Comparison of ENCODE assay signal across 23 cellular contexts in the genomic region with DNA sequence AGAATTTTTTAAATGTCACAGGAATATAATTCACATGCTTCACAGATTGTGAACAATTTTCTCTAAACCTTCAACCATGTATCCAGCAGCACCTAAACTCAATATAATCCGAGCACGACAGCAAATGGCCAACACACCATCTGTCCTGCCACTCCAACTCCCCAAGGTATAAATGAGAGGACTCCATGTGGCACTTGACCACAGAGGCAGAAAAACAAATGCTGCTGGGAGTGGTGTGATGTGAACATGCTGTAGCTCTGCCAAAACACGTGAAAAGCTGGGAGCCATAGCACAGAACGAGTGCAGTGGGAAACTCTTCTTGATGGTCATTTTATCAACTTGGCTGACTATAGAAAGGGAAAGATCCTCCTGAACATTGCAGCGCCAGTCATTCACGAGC.
DNase-seq lines count a peak whose midpoint lies in the region; ATAC-seq and TF ChIP-seq lines count a peak whose summit lies in the region.
"Had no signal": no experiment of that assay in that cellular context is flagged by ENCODE, and none has a peak within 500 bp of the region (broad histone marks: within the 10 kb centered on the region; RNA-seq: fewer than 3 reads in every experiment).

No MANE protein-coding gene starts in this region.

- no peak overlapping the region for H2BK5ac ChIP-seq in mesenchymal stem cell (ENCODE audit: low read depth, low read length, poor library complexity, severe bottlenecking)

- no peak overlapping the region for H3K23ac ChIP-seq in mesenchymal stem cell (ENCODE audit: low read length in 2 of 2)

- H3K4me2 ChIP-seq in mesenchymal stem cell (ENCODE audit: low read length, poor library complexity, severe bottlenecking): no peak overlapping the region
- H3K4me2 ChIP-seq: BLaER1 treated with 17β-estradiol and CSF1 and Interleukin-3, amounts not matched to agents 10 nM and 100 nM had no signal

- no peak overlapping the region for H3K14ac ChIP-seq in mesenchymal stem cell (ENCODE audit: low read length in 2 of 2)

- intact Hi-C loops in body of pancreas (cut with DNase I): no loop called here

- no peak overlapping the region for H3K4ac ChIP-seq in mesenchymal stem cell (ENCODE audit: low read depth in 1 of 2, low read length in 2 of 2)

- H3K4me1 ChIP-seq in SJCRH30 (peaks cover 8% of the 10 kb centered on the region), mesenchymal stem cell (ENCODE audit: control insufficient read depth, insufficient read depth, low read depth, low read length) (no peaks in the 10 kb centered on the region), body of pancreas (peaks cover 4% of the 10 kb centered on the region)

- H3K27ac ChIP-seq in SJCRH30: 0 out of 2 replicates have a peak overlapping the region, but pooled peaks have one; percentile 24
- no peak overlapping the region for H3K27ac ChIP-seq in mesenchymal stem cell (ENCODE audit: low read length, poor library complexity, severe bottlenecking)
- no peak overlapping the region for H3K27ac ChIP-seq in body of pancreas
- H3K27ac ChIP-seq: 22Rv1; BLaER1 treated with 17β-estradiol and CSF1 and Interleukin-3, amounts not matched to agents 10 nM and 100 nM had no signal

- peak overlapping the region; percentile 37 to 44 for H2BK12ac ChIP-seq in mesenchymal stem cell (ENCODE audit: low read length in 2 of 2)

- no peak overlapping the region for H2BK120ac ChIP-seq in mesenchymal stem cell (ENCODE audit: low read depth, low read length)

- H3K4me3 ChIP-seq in SJCRH30 (no peak overlapping the region), mesenchymal stem cell (ENCODE audit: insufficient read depth in 1 of 2, low read depth in 1 of 2, low read length in 2 of 2) (no peak overlapping the region), body of pancreas (no peak overlapping the region)
- H3K4me3 ChIP-seq: BLaER1 treated with 17β-estradiol and CSF1 and Interleukin-3, amounts not matched to agents 10 nM and 100 nM had no signal

- ATAC-seq in body of pancreas (no peak), GM21447 (IDR thresholded peaks at IDR 0.05; ENCODE audit: unreplicated experiment) (no peak)
- ATAC-seq: HCT116, Right ventricle myocardium inferior had no signal

- no peak for TF ChIP-seq POLR2A in body of pancreas (IDR thresholded peaks at IDR 0.05)

- no peak overlapping the region for H2AK5ac ChIP-seq in mesenchymal stem cell (ENCODE audit: low read length, severe bottlenecking)

- H2AFZ ChIP-seq in mesenchymal stem cell (ENCODE audit: low read depth, low read length): no peak overlapping the region

- no peaks in the 10 kb centered on the region for H3K36me3 ChIP-seq in SJCRH30
- H3K36me3 ChIP-seq in mesenchymal stem cell (ENCODE audit: control insufficient read depth in 1 of 2, insufficient read depth in 2 of 2, low read depth in 1 of 2, low read length in 2 of 2): no peaks in the 10 kb centered on the region
- no peaks in the 10 kb centered on the region for H3K36me3 ChIP-seq in body of pancreas (replicated peaks in 1 of 2; ENCODE audit: insufficient read depth in 1 of 2, low read depth in 2 of 2)
- H3K36me3 ChIP-seq: BLaER1 treated with 17β-estradiol and CSF1 and Interleukin-3, amounts not matched to agents 10 nM and 100 nM had no signal

- H4K91ac ChIP-seq in mesenchymal stem cell (ENCODE audit: low read length): no peak overlapping the region

- H3K27me3 ChIP-seq in SJCRH30: no peaks in the 10 kb centered on the region
- H3K27me3 ChIP-seq in mesenchymal stem cell (ENCODE audit: control insufficient read depth in 1 of 2, insufficient read depth in 1 of 2, low read length in 2 of 2): no peaks in the 10 kb centered on the region
- H3K27me3 ChIP-seq in body of pancreas: no peaks in the 10 kb centered on the region
- H3K27me3 ChIP-seq: BLaER1 treated with 17β-estradiol and CSF1 and Interleukin-3, amounts not matched to agents 10 nM and 100 nM had no signal

- H3K18ac ChIP-seq in mesenchymal stem cell (ENCODE audit: low read depth in 1 of 2, low read length in 2 of 2): no peak overlapping the region

- no peaks in the 10 kb centered on the region for H3K79me1 ChIP-seq in mesenchymal stem cell (replicated peaks; ENCODE audit: low read length, poor library complexity, severe bottlenecking)

- TF ChIP-seq CTCF in body of pancreas (IDR thresholded peaks at IDR 0.05): no peak

- no peak overlapping the region for H4K8ac ChIP-seq in mesenchymal stem cell (ENCODE audit: low read length)

- peak; percentile 4 for DNase-seq in NCI-H2171 treated with DMSO at 0.1 percent for 48 hours (lab: John Stamatoyannopoulos, UW)
- no peak for DNase-seq in NCI-H2171 (lab: John Stamatoyannopoulos, UW)
- DNase-seq in SJCRH30: peak; percentile 49 to 74
- DNase-seq in mesenchymal stem cell: no peak
- DNase-seq in body of pancreas: no peak
- DNase-seq in mucosa of gallbladder (ENCODE audit: low spot score): no peak
- DNase-seq in NCI-H146 treated with DMSO at 0.1 percent for 48 hours (lab: John Stamatoyannopoulos, UW; ENCODE audit: unreplicated experiment): no peak
- DNase-seq: CD4-positive, alpha-beta memory T cell; DND-41; GOT3; KG1; NCI-H1092; NCI-H1436; NCI-H1930; NCI-H345; NCI-H69; OCI-M1; SW 1271 had no signal

- no peaks in the 10 kb centered on the region for H3K9me3 ChIP-seq in SJCRH30 (replicated peaks)
- no peaks in the 10 kb centered on the region for H3K9me3 ChIP-seq in mesenchymal stem cell (ENCODE audit: control insufficient read depth, low read length)
- no peaks in the 10 kb centered on the region for H3K9me3 ChIP-seq in body of pancreas
- H3K9me3 ChIP-seq: BLaER1 treated with 17β-estradiol and CSF1 and Interleukin-3, amounts not matched to agents 10 nM and 100 nM had no signal

- no peak overlapping the region for H2BK15ac ChIP-seq in mesenchymal stem cell (ENCODE audit: low read depth, poor library complexity, severe bottlenecking)

- H3K9ac ChIP-seq in mesenchymal stem cell (ENCODE audit: low read length): no peak overlapping the region
- H3K9ac ChIP-seq: BLaER1 treated with 17β-estradiol and CSF1 and Interleukin-3, amounts not matched to agents 10 nM and 100 nM had no signal

- 86% methylated on average over 6 of the region's 6 CpGs for WGBS in mesenchymal stem cell
- 73 to 83% methylated on average over 6 of the region's 6 CpGs for WGBS in body of pancreas, 2 donors

Comparison
In these comparisons a context has a peak if more than half of its experiments do, and no peak if none do; other contexts are left out.
1. DNase-seq: peak in NCI-H2171 treated with DMSO at 0.1 percent for 48 hours (single experiment) and SJCRH30 (2 of 2); none in NCI-H2171 (single experiment), mesenchymal stem cell (single experiment), body of pancreas (0 of 4), mucosa of gallbladder (single experiment) and NCI-H146 treated with DMSO at 0.1 percent for 48 hours (single experiment).